In the genomic region with DNA sequence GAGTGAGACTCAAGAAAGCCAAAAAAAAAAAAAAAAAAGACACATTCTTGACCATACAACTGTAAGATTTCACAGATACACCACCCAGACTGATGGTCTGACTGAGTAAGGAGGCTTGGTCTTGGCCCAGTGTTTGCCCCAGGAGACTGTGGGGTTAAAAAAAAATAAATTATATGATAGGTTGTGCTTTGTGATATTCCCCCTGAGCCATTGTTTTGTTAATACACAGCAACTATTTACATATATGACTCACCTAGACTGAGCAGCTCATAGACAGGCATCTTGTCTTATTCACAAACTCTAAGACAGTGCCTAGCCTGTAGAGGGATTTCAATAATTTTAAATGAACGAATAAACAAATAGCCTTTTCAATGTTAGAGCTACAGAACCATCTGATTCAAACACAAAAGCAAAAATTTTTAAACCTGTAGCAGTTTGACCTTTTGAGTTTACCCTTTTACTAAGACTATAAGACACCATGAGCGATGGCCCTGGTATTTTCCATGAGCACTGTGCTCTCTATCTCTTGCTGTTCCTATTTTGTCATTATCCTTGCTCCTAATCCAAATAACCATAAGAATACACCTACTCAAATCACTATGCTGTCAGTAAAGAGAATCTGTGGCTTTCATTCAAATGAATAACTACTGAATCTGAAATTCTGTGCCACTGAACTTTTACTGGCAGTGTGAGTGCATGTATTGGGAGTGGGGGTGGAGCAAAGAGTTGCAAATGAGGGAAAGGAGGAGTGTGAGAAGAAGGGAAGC, we compare ENCODE assay signal across 15 cellular contexts.
DNase-seq lines count a peak whose midpoint lies in the region; ATAC-seq and TF ChIP-seq lines count a peak whose summit lies in the region.
"Had no signal": no experiment of that assay in that cellular context is flagged by ENCODE, and none has a peak within 500 bp of the region (broad histone marks: within the 10 kb centered on the region; RNA-seq: fewer than 3 reads in every experiment).

No MANE protein-coding gene starts in this region.

- ATAC-seq in HG02938 (IDR thresholded peaks at IDR 0.05; ENCODE audit: unreplicated experiment) (no peak), HG03342 (IDR thresholded peaks at IDR 0.05; ENCODE audit: unreplicated experiment) (no peak)

- peak overlapping the region; percentile 84 for H3K27ac ChIP-seq in HUES64 (ENCODE audit: low read depth, low read length)
- no peak overlapping the region for H3K27ac ChIP-seq in brain microvascular endothelial cell
- peak overlapping the region; percentile 96 for H3K27ac ChIP-seq in iPS-20b (ENCODE audit: low read length)

- H3K9me3 ChIP-seq in HUES64 (ENCODE audit: insufficient read depth, low read depth, low read length) = 0 out of 2 replicates have a peak, but pooled peaks cover under 1% of the 10 kb centered on the region
- no peaks in the 10 kb centered on the region for H3K9me3 ChIP-seq in iPS-20b (ENCODE audit: insufficient read depth, low read depth, low read length)

- no peak overlapping the region for H3K4me3 ChIP-seq in HUES64 (ENCODE audit: low read length)
- H3K4me3 ChIP-seq in brain microvascular endothelial cell (ENCODE audit: low read depth, low read length) = no peak overlapping the region
- H3K4me3 ChIP-seq in iPS-20b (ENCODE audit: low read length) = peak overlapping the region; percentile 33

- H3K9ac ChIP-seq in HUES64 (ENCODE audit: low read depth, low read length) = no peak overlapping the region
- H3K9ac ChIP-seq in iPS-20b (ENCODE audit: low read depth, low read length) = peak overlapping the region; percentile 4; the same call in 1 of the 2 replicates

- WGBS in HUES64 = 55% methylated on average over 2 of the region's 2 CpGs

- DNase-seq in COLO829 (ENCODE audit: low spot score) = peak; percentile 13
- DNase-seq in brain microvascular endothelial cell = peak; percentile 16
- no peak for DNase-seq in stimulated activated CD4-positive, alpha-beta T cell treated with anti-CD3 and anti-CD28 coated beads, Interleukin-4, amount 100 ng/mL, for 24 hours
- DNase-seq in iPS-NIHi11 (ENCODE audit: low spot score) = no peak
- DNase-seq: activated CD4-positive, alpha-beta memory T cell treated with anti-CD3 and anti-CD28 coated beads for 36 hours; activated effector memory CD4-positive, alpha-beta T cell treated with anti-CD3 and anti-CD28 coated beads, Interleukin-2, amount 50 U/mL, for 16 hours; central memory CD4-positive, alpha-beta T cell; erythroblast; NCI-H1694; NCI-H526 treated with DMSO at 0.1 percent for 48 hours; Right ventricle myocardium superior had no signal

- H3K4me1 ChIP-seq in HUES64 (ENCODE audit: insufficient read depth, low read length) = peaks cover 48% of the 10 kb centered on the region
- peaks cover 54% of the 10 kb centered on the region for H3K4me1 ChIP-seq in iPS-20b (ENCODE audit: insufficient read depth, low read length)

- TF ChIP-seq CTCF in brain microvascular endothelial cell (IDR thresholded peaks at IDR 0.05; ENCODE audit: low read depth, low read length, missing control alignments) = no peak

- in situ Hi-C loops in brain microvascular endothelial cell (cut with HindIII; ENCODE audit: low pct_ligation_motif_present, low sequenced_read_pairs) = no loop called here

- H3K27me3 ChIP-seq in HUES64 (ENCODE audit: insufficient read depth, low read length) = no peaks in the 10 kb centered on the region
- no peaks in the 10 kb centered on the region for H3K27me3 ChIP-seq in brain microvascular endothelial cell (replicated peaks)
- H3K27me3 ChIP-seq in iPS-20b (ENCODE audit: insufficient read depth, low read length) = no peaks in the 10 kb centered on the region

- no peaks in the 10 kb centered on the region for H3K36me3 ChIP-seq in HUES64 (ENCODE audit: insufficient read depth, low read length)
- no peaks in the 10 kb centered on the region for H3K36me3 ChIP-seq in brain microvascular endothelial cell (replicated peaks)
- H3K36me3 ChIP-seq in iPS-20b (ENCODE audit: insufficient read depth, low read depth, low read length) = no peaks in the 10 kb centered on the region

Comparison
In these comparisons a context has a peak if more than half of its experiments do, and no peak if none do; other contexts are left out.
1. DNase-seq: peak in COLO829 (single experiment) and brain microvascular endothelial cell (single experiment); none in stimulated activated CD4-positive, alpha-beta T cell treated with anti-CD3 and anti-CD28 coated beads, Interleukin-4, amount 100 ng/mL, for 24 hours (single experiment) and iPS-NIHi11 (single experiment).